In genomic region chr5:108341866-108342265, GRCh38 we compare ENCODE assay signal across 31 cellular contexts.
"Had no signal": no experiment of that assay in that cellular context is flagged by ENCODE, and none has a peak within 500 bp of the region (broad histone marks: within the 10 kb centered on the region; RNA-seq: fewer than 3 reads in every experiment).

No MANE protein-coding gene starts in this region.

- H3K36me3 ChIP-seq: ascending aorta, breast epithelium, cardiac muscle cell, gastroesophageal sphincter, WERI-Rb-1 had no signal

- H3K9me3 Mint-ChIP-seq: activated B cell treated with CpG ODN at 0.5 μM for 24 hours; activated CD8-positive, alpha-beta T cell treated with anti-CD3 and anti-CD28 coated beads for 36 hours; activated naive CD8-positive, alpha-beta T cell treated with anti-CD3 and anti-CD28 coated beads for 36 hours; activated naive CD8-positive, alpha-beta T cell treated with anti-CD3 and anti-CD28 coated beads, Interleukin-2, amount 50 U/mL, for 24 hours; activated T-cell treated with anti-CD3 and anti-CD28 coated beads, Interleukin-2, amount 50 U/mL, for 4 hours; activated T-helper 17 cell treated with anti-CD3 and anti-CD28 coated beads, Interleukin-2, amount 50 U/mL, for 72 hours; brain; central memory CD8-positive, alpha-beta T cell; effector memory CD8-positive, alpha-beta T cell had no signal

- H3K27ac ChIP-seq: ascending aorta, breast epithelium, cardiac muscle cell, esophagus muscularis mucosa, foreskin keratinocyte, gastroesophageal sphincter, WERI-Rb-1 had no signal

- FAIRE-seq: colon had no signal

- H3K27me3 ChIP-seq: ascending aorta, breast epithelium, cardiac muscle cell, esophagus muscularis mucosa, foreskin keratinocyte, gastroesophageal sphincter had no signal

- ATAC-seq: activated CD4-positive, CD25-positive, alpha-beta regulatory T cell treated with anti-CD3 and anti-CD28 coated beads, Interleukin-2, amount 50 U/mL, for 24 hours; activated CD8-positive, alpha-beta T cell treated with anti-CD3 and anti-CD28 coated beads for 36 hours; activated naive CD8-positive, alpha-beta T cell treated with anti-CD3 and anti-CD28 coated beads, Interleukin-2, amount 50 U/mL, for 24 hours; activated T-cell treated with anti-CD3 and anti-CD28 coated beads, Interleukin-2, amount 50 U/mL, for 4 hours; activated T-helper 17 cell treated with anti-CD3 and anti-CD28 coated beads, Interleukin-2, amount 50 U/mL, for 72 hours; effector memory CD8-positive, alpha-beta T cell; foreskin keratinocyte; gastroesophageal sphincter had no signal

- DNase-seq: activated B cell treated with CpG ODN at 0.5 μM for 24 hours; activated CD4-positive, alpha-beta T cell treated with anti-CD3 and anti-CD28 coated beads for 48 hours; activated CD4-positive, alpha-beta T cell treated with anti-CD3 and anti-CD28 coated beads, Interleukin-2, amount 50 U/mL, for 1 hour; activated CD4-positive, alpha-beta T cell treated with anti-CD3 and anti-CD28 coated beads, Interleukin-2, amount 50 U/mL, for 48 hours; activated CD8-positive, alpha-beta memory T cell treated with anti-CD3 and anti-CD28 coated beads for 24 hours; activated CD8-positive, alpha-beta T cell treated with anti-CD3 and anti-CD28 coated beads for 36 hours; activated effector memory CD4-positive, alpha-beta T cell treated with Interleukin-2 at 50 U/mL for 16 hours; activated gamma-delta T cell treated with Interleukin-2 at 50 U/mL for 16 hours; activated naive CD4-positive, alpha-beta T cell treated with anti-CD3 and anti-CD28 coated beads, Interleukin-2, amount 50 U/mL, for 16 hours; activated naive CD4-positive, alpha-beta T cell treated with Interleukin-2 at 50 U/mL for 16 hours; activated naive CD8-positive, alpha-beta T cell treated with anti-CD3 and anti-CD28 coated beads for 36 hours; activated naive CD8-positive, alpha-beta T cell treated with anti-CD3 and anti-CD28 coated beads, Interleukin-2, amount 50 U/mL, for 24 hours; activated T-cell treated with anti-CD3 and anti-CD28 coated beads, Interleukin-2, amount 50 U/mL, for 4 hours; cortex of kidney; dermis blood vessel endothelial cell; effector CD4-positive, alpha-beta T cell; effector memory CD8-positive, alpha-beta T cell; erythroblast; foreskin keratinocyte; T-helper 9 cell; WERI-Rb-1 had no signal

- H3K4me1 ChIP-seq: ascending aorta, breast epithelium, esophagus muscularis mucosa, foreskin keratinocyte had no signal

- H3K4me3 ChIP-seq: ascending aorta, breast epithelium, cardiac muscle cell, esophagus muscularis mucosa, gastroesophageal sphincter had no signal

- H3K9me3 ChIP-seq: ascending aorta, breast epithelium, esophagus muscularis mucosa, gastroesophageal sphincter had no signal

- H3K27ac Mint-ChIP-seq: activated B cell treated with CpG ODN at 0.5 μM for 24 hours; activated CD8-positive, alpha-beta T cell treated with anti-CD3 and anti-CD28 coated beads for 36 hours; activated naive CD8-positive, alpha-beta T cell treated with anti-CD3 and anti-CD28 coated beads for 36 hours; activated naive CD8-positive, alpha-beta T cell treated with anti-CD3 and anti-CD28 coated beads, Interleukin-2, amount 50 U/mL, for 24 hours; activated T-helper 17 cell treated with anti-CD3 and anti-CD28 coated beads, Interleukin-2, amount 50 U/mL, for 72 hours; effector memory CD8-positive, alpha-beta T cell had no signal
